In the genomic region with DNA sequence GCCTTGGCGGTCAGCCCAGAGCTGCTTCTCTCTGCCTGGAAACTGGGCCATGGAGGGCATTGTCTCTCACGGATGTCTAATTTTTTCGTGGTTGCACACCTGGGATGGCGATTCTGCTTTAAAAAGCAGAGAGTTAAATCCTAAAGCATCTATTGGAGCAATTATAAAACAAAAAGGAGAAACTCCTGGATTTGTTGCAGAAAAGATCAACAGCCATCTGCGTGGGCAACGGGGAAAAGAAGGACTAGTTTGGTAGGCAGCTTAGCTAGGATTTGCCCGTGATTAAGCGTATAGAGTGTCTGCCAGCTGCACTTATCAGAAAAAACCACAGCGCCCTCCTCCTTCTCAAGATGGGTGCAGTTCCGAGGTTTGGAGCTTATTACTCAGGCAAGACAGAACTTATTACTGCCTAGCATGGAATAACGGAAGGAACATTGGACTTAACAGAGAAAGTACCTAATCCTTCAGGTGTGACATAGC, we compare ENCODE assay signal across 8 cellular contexts.
DNase-seq lines count a peak whose midpoint lies in the region; FAIRE-seq and TF ChIP-seq lines count a peak whose summit lies in the region.

No MANE protein-coding gene starts in this region.

- TF ChIP-seq CTCF in 22Rv1 (IDR thresholded peaks at IDR 0.05) (peak; percentile 69), GM10266 (IDR thresholded peaks at IDR 0.05; ENCODE audit: control insufficient read depth, insufficient read depth, low read depth, missing control alignments) (peak; percentile 40), OCI-LY3 (IDR thresholded peaks at IDR 0.05; ENCODE audit: low read depth, low read length) (peak; percentile 51)

- peaks cover 3% of the 10 kb centered on the region; the same call in 1 of the 2 replicates for H3K79me2 ChIP-seq in OCI-LY3 (ENCODE audit: low read length)

- no peak for FAIRE-seq in urothelium cell line (lab: Jason Lieb, UNC)

- peak; percentile 57 for DNase-seq in GM10266 (ENCODE audit: extremely low spot score)
- peak; percentile 51 for DNase-seq in HK-2 (ENCODE audit: unreplicated experiment)
- DNase-seq in activated naive CD4-positive, alpha-beta T cell treated with anti-CD3 and anti-CD28 coated beads, Interleukin-2, amount 50 U/mL, for 16 hours, result peak; percentile 29
- DNase-seq in foreskin melanocyte, result peak; percentile 71
- peak; percentile 68 for DNase-seq in urothelium cell line (ENCODE audit: low spot score)

- H3K27ac ChIP-seq in 22Rv1 (peak overlapping the region; percentile 75), OCI-LY3 (ENCODE audit: low read length) (0 out of 2 replicates have a peak overlapping the region, but pooled peaks have one; percentile 3)

- peak overlapping the region; percentile 86 for H3K4me2 ChIP-seq in OCI-LY3 (ENCODE audit: low read length)

- H3K9me3 ChIP-seq in OCI-LY3 (ENCODE audit: insufficient read depth, low read length) (no peaks in the 10 kb centered on the region), neuron (ENCODE audit: low read length) (peaks cover 9% of the 10 kb centered on the region)

- H3K4me1 ChIP-seq in OCI-LY3 (ENCODE audit: low read length) (peaks cover 9% of the 10 kb centered on the region; the same call in 1 of the 2 replicates), neuron (ENCODE audit: insufficient read depth, low read length) (peaks cover 14% of the 10 kb centered on the region)

- H3K27me3 ChIP-seq in OCI-LY3 (ENCODE audit: low read depth, low read length), result peaks cover 4% of the 10 kb centered on the region; the same call in 1 of the 2 replicates
- no peaks in the 10 kb centered on the region for H3K27me3 ChIP-seq in neuron (ENCODE audit: insufficient read depth, low read length)

- H2AFZ ChIP-seq in OCI-LY3 (ENCODE audit: low read depth, low read length) (peak overlapping the region; percentile 90), neuron (ENCODE audit: low read depth, low read length) (peak overlapping the region; percentile 93)

- peak overlapping the region; percentile 90 for H3K9ac ChIP-seq in OCI-LY3 (ENCODE audit: low read length)

- H3K36me3 ChIP-seq in OCI-LY3 (replicated peaks; ENCODE audit: low read depth, low read length) (no peaks in the 10 kb centered on the region), neuron (ENCODE audit: insufficient read depth, low read length) (peaks cover 17% of the 10 kb centered on the region)

- no peaks in the 10 kb centered on the region for H4K20me1 ChIP-seq in OCI-LY3 (ENCODE audit: insufficient read depth, low read length)

- H3K4me3 ChIP-seq in OCI-LY3 (ENCODE audit: low read length) (peak overlapping the region; percentile 100), neuron (ENCODE audit: low read length) (peak overlapping the region; percentile 88)

Comparison
In these comparisons a context has a peak if more than half of its experiments do, and no peak if none do; other contexts are left out.
1. Peak in every context shown above with its lines: DNase-seq, H3K4me3 ChIP-seq and H3K27ac ChIP-seq.